Comparison of ENCODE assay signal across 8 cellular contexts in genomic region chr2:28958689-28959088, GRCh38. TPM values are rescaled to one million over a fixed set of nuclear protein-coding genes. Genes with fewer than 3 reads are reported as not detected.
A peak's percentile ranks its signal among the peaks of the same experiment; 100 is the strongest.
DNase-seq lines count a peak whose midpoint lies in the region; ATAC-seq, FAIRE-seq and TF ChIP-seq lines count a peak whose summit lies in the region.

No MANE protein-coding gene starts in this region.

- peak overlapping the region; percentile 53 for H3K4me2 ChIP-seq in keratinocyte (ENCODE audit: control insufficient read depth, extremely low read depth, insufficient read depth, low read depth, low read length)

- H3K9ac ChIP-seq in keratinocyte (ENCODE audit: control insufficient read depth, extremely low read depth, insufficient read depth, low read length) = no peak overlapping the region

- no peaks in the 10 kb centered on the region for H3K9me1 ChIP-seq in keratinocyte (ENCODE audit: control insufficient read depth, extremely low read depth, insufficient read depth, low read length)

- peak; percentile 57 for TF ChIP-seq CTCF in GM12872 (IDR thresholded peaks at IDR 0.05; ENCODE audit: insufficient read depth, low read depth, low read length)
- peak; percentile 51 to 63 (median 54) for TF ChIP-seq CTCF in keratinocyte (optimal IDR thresholded peaks at IDR 0.05 in 1 of 3, IDR thresholded peaks at IDR 0.05 in 1 of 3, conservative IDR thresholded peaks at IDR 0.05 in 1 of 3; ENCODE audit: extremely low read depth in 1 of 3, insufficient read depth in 2 of 3, low read length in 3 of 3)

- H3K36me3 ChIP-seq in keratinocyte (ENCODE audit: control insufficient read depth in 2 of 2, extremely low read depth in 1 of 2, insufficient read depth in 2 of 2, low read length in 2 of 2) = no peaks in the 10 kb centered on the region

- H3K4me3 ChIP-seq in keratinocyte (ENCODE audit: control insufficient read depth in 2 of 3, extremely low read depth in 1 of 3, insufficient read depth in 2 of 3, low read depth in 1 of 3, low read length in 3 of 3) = no peak overlapping the region

- dilution Hi-C loops in keratinocyte (cut with MboI; ENCODE audit: extremely low pct_ligation_motif_present, low sequenced_read_pairs) = no loop called here

- H3K4me1 ChIP-seq in keratinocyte (ENCODE audit: control insufficient read depth, extremely low read depth, insufficient read depth, low read length) = peaks cover 2% of the 10 kb centered on the region

- ATAC-seq in GM18873 (IDR thresholded peaks at IDR 0.05; ENCODE audit: low FRiP score, unreplicated experiment) = no peak

- DNase-seq in ACHN (peak; percentile 77), NCI-H1436 treated with DMSO at 0.1 percent for 48 hours (lab: John Stamatoyannopoulos, UW) (peak; percentile 33), SKM-1 (lab: John Stamatoyannopoulos, UW; ENCODE audit: unreplicated experiment) (peak; percentile 50), caudate nucleus (lab: John Stamatoyannopoulos, UW) (peak in 47 of 61 donors; percentile 12 to 84 (median 42)), keratinocyte (ENCODE audit: low read depth, low spot score) (no peak)
- peak; percentile 12 for DNase-seq in stimulated activated CD4-positive, alpha-beta T cell treated with anti-CD3 and anti-CD28 coated beads, Interleukin-2, amount 100 ng/mL, for 4 hours (ENCODE audit: low read depth)

- in situ Hi-C loops in ACHN (cut with HindIII; ENCODE audit: low pct_ligation_motif_present, low pct_unique_long_range_greater_than_20kb, low sequenced_read_pairs) = loop anchor here (10.0 kb wide), 1 partner anchor 236 kb away; no protein-coding TSS in a partner anchor

- peak; percentile 81 for FAIRE-seq in keratinocyte (lab: Jason Lieb, UNC)

- H3K27ac ChIP-seq in caudate nucleus (ENCODE audit: low read depth, low read length) (no peak overlapping the region), keratinocyte (ENCODE audit: control insufficient read depth, insufficient read depth, low read length) (no peak overlapping the region)

- no peaks in the 10 kb centered on the region for H3K27me3 ChIP-seq in keratinocyte (ENCODE audit: control insufficient read depth, extremely low read depth, insufficient read depth, low read length)

- H3K79me2 ChIP-seq in keratinocyte (ENCODE audit: control insufficient read depth, insufficient read depth, low read length) = no peaks in the 10 kb centered on the region

- peak overlapping the region; percentile 63 for H2AFZ ChIP-seq in keratinocyte (ENCODE audit: control insufficient read depth, low read length)

- H3K9me3 ChIP-seq in keratinocyte (ENCODE audit: control insufficient read depth, low read depth, low read length) = no peaks in the 10 kb centered on the region

- H4K20me1 ChIP-seq in keratinocyte (ENCODE audit: control insufficient read depth, extremely low read depth, insufficient read depth, low read length) = no peaks in the 10 kb centered on the region

RNA-seq across cellular contexts. Expression of gene TOGARAM2, which starts 22.4 kb away (rescaled TPM):
- 0.10 to 0.15 TPM in 2 of 3 replicates, not detected in the other for polyA plus RNA-seq in keratinocyte
- polyA plus RNA-seq in keratinocyte (2011; ENCODE audit: low read depth) = not detected
- 0.08 TPM in 1 of 2 replicates, not detected in the other for polyA plus RNA-seq in keratinocyte (2011; cell fraction: cytosol; rRNA removed)
- 0.16 and 0.28 TPM in 2 replicates for polyA plus RNA-seq in keratinocyte (2011; cell fraction: nucleus; rRNA removed)
- polyA plus RNA-seq in keratinocyte (2012; ENCODE audit: low replicate concordance) = 0.10 TPM in 1 of 2 replicates, not detected in the other
- polyA minus RNA-seq in keratinocyte = 0.03 to 0.86 TPM in 2 of 3 replicates, not detected in the other
- not detected for polyA minus RNA-seq in keratinocyte (2011; cell fraction: cytosol; rRNA and poly(A)+ RNA removed)
- polyA minus RNA-seq in keratinocyte (2011; cell fraction: nucleus; rRNA and poly(A)+ RNA removed) = 0.74 TPM in 1 of 2 replicates, not detected in the other
